ENCODE assay signal across 8 cellular contexts in genomic region chr3:141875893-141876380, GRCh38. TPM values are rescaled to one million over a fixed set of nuclear protein-coding genes. Genes with fewer than 3 reads are reported as not detected.
DNase-seq lines count a peak whose midpoint lies in the region; ATAC-seq and TF ChIP-seq lines count a peak whose summit lies in the region.

No MANE protein-coding gene starts in this region.

- peak overlapping the region; percentile 6 for H3K9ac ChIP-seq in trophoblast cell (ENCODE audit: low read length)

- ATAC-seq in GM18909 (IDR thresholded peaks at IDR 0.05; ENCODE audit: poor library complexity, unreplicated experiment) (peak; percentile 52), HG03139 (IDR thresholded peaks at IDR 0.05; ENCODE audit: unreplicated experiment) (peak; percentile 35)
- ATAC-seq in activated naive CD4-positive, alpha-beta T cell treated with anti-CD3 and anti-CD28 coated beads, Interleukin-2, amount 50 U/mL, for 72 hours = peak; percentile 73 to 82

- H2BK5ac ChIP-seq in trophoblast cell (ENCODE audit: low read depth, low read length, poor library complexity) = peak overlapping the region; percentile 38

- H3K18ac ChIP-seq in trophoblast cell (ENCODE audit: low read length) = peak overlapping the region; percentile 18

- peak overlapping the region; percentile 100 for H3K4me2 ChIP-seq in trophoblast cell (ENCODE audit: low read length)

- peak overlapping the region; percentile 100 for H3K4me3 ChIP-seq in cardiac muscle cell
- peak overlapping the region; percentile 98 for H3K4me3 ChIP-seq in trophoblast cell (ENCODE audit: low read depth, low read length)

- no peaks in the 10 kb centered on the region for H3K27me3 ChIP-seq in cardiac muscle cell
- H3K27me3 ChIP-seq in trophoblast cell (ENCODE audit: insufficient read depth, low read length) = no peaks in the 10 kb centered on the region

- peak overlapping the region; percentile 91 for H4K8ac ChIP-seq in trophoblast cell (ENCODE audit: low read depth, low read length)

- H2AFZ ChIP-seq in trophoblast cell (ENCODE audit: insufficient read depth, low read length, poor library complexity) = peak overlapping the region; percentile 83

- H3K36me3 Mint-ChIP-seq in activated naive CD4-positive, alpha-beta T cell treated with anti-CD3 and anti-CD28 coated beads, Interleukin-2, amount 50 U/mL, for 72 hours = peaks cover 16 to 17% of the 10 kb centered on the region in 2 donors

- peaks cover 10% of the 10 kb centered on the region for H3K79me2 ChIP-seq in trophoblast cell (ENCODE audit: control insufficient read depth, insufficient read depth, low read length, poor library complexity)

- DNase-seq in CD1c-positive myeloid dendritic cell (ENCODE audit: extremely low spot score) (peak; percentile 92), OCI-M2 (lab: John Stamatoyannopoulos, UW; ENCODE audit: unreplicated experiment) (peak; percentile 34), cardiac muscle cell (ENCODE audit: low read depth in 1 of 2, low spot score in 1 of 2) (peak; percentile 73 to 74), trophoblast cell (peak; percentile 71 to 79), 8988T (no peak)
- no peak for DNase-seq in activated naive CD4-positive, alpha-beta T cell treated with anti-CD3 and anti-CD28 coated beads, Interleukin-2, amount 50 U/mL, for 72 hours (ENCODE audit: low spot score in 2 of 2)

- peaks cover 14% of the 10 kb centered on the region for H3K79me1 ChIP-seq in trophoblast cell (ENCODE audit: low read length)

- TF ChIP-seq CTCF in cardiac muscle cell (IDR thresholded peaks at IDR 0.05; ENCODE audit: low read depth, low read length) = no peak

- no peak overlapping the region for H2AK5ac ChIP-seq in trophoblast cell (ENCODE audit: low read length)

- no CpG with 5 or more reads among the region's 42 CpGs for WGBS in trophoblast cell (ENCODE audit: extremely low coverage, insufficient coverage, insufficient read length)

- H3K9me3 Mint-ChIP-seq in activated naive CD4-positive, alpha-beta T cell treated with anti-CD3 and anti-CD28 coated beads, Interleukin-2, amount 50 U/mL, for 72 hours = no peaks in the 10 kb centered on the region

- H2BK12ac ChIP-seq in trophoblast cell (ENCODE audit: low read length) = no peak overlapping the region

- H3K27ac Mint-ChIP-seq in activated naive CD4-positive, alpha-beta T cell treated with anti-CD3 and anti-CD28 coated beads, Interleukin-2, amount 50 U/mL, for 72 hours = peak overlapping the region; percentile 95 to 98

- no peak overlapping the region for H2BK120ac ChIP-seq in trophoblast cell (ENCODE audit: insufficient read depth, low read length, poor library complexity)

- peak overlapping the region; percentile 59 for H4K91ac ChIP-seq in trophoblast cell (ENCODE audit: low read depth, low read length)

- H3K36me3 ChIP-seq in cardiac muscle cell (no peaks in the 10 kb centered on the region), trophoblast cell (ENCODE audit: control insufficient read depth in 1 of 2, insufficient read depth in 2 of 2, low read length in 2 of 2) (no peaks in the 10 kb centered on the region)

- H3K4me1 ChIP-seq in cardiac muscle cell (ENCODE audit: low read depth) (peaks cover 11% of the 10 kb centered on the region), trophoblast cell (ENCODE audit: control insufficient read depth in 1 of 2, insufficient read depth in 2 of 2, low read length in 2 of 2) (peaks cover 0 to 2% of the 10 kb centered on the region in 2 experiments)

- peak overlapping the region; percentile 61 for H3K27ac ChIP-seq in cardiac muscle cell
- H3K27ac ChIP-seq in trophoblast cell (ENCODE audit: low read depth, low read length) = peak overlapping the region; percentile 84

- peak overlapping the region; percentile 17 for H3K4ac ChIP-seq in trophoblast cell (ENCODE audit: low read depth, low read length)

- peak overlapping the region; percentile 5 for H4K12ac ChIP-seq in trophoblast cell (ENCODE audit: low read depth, low read length)

- H3K23ac ChIP-seq in trophoblast cell (ENCODE audit: low read length) = no peak overlapping the region

- no peaks in the 10 kb centered on the region for H3K9me3 ChIP-seq in cardiac muscle cell (ENCODE audit: low read depth)
- H3K9me3 ChIP-seq in trophoblast cell (ENCODE audit: insufficient read depth, low read depth, low read length) = no peaks in the 10 kb centered on the region

- H3K14ac ChIP-seq in trophoblast cell (ENCODE audit: low read length) = peak overlapping the region; percentile 15

RNA-seq across cellular contexts. Expression of gene ATP1B3, which starts 0.5 kb away (rescaled TPM):
- 100 to 1,000 TPM; 110 to 156 TPM for total RNA-seq in activated naive CD4-positive, alpha-beta T cell treated with anti-CD3 and anti-CD28 coated beads, Interleukin-2, amount 50 U/mL, for 72 hours
- 25.1 and 25.2 TPM in 2 replicates for total RNA-seq in cardiac muscle cell
- 148 and 161 TPM in 2 replicates for polyA plus RNA-seq in cardiac muscle cell
- polyA plus RNA-seq in trophoblast cell (2013) = 236 and 245 TPM in 2 replicates

Comparison
In these comparisons a context has a peak if more than half of its experiments do, and no peak if none do; other contexts are left out.
1. DNase-seq: peak in CD1c-positive myeloid dendritic cell (single experiment), OCI-M2 (single experiment), cardiac muscle cell (2 of 2) and trophoblast cell (2 of 2); none in activated naive CD4-positive, alpha-beta T cell treated with anti-CD3 and anti-CD28 coated beads, Interleukin-2, amount 50 U/mL, for 72 hours (0 of 2) and 8988T (single experiment).
2. Peak in every context shown above with its lines, with median percentiles within 50 percentile points of each other: ATAC-seq.